8 cellular contexts compared by ENCODE assay signal in genomic region chr19:40285353-40286234, GRCh38. TPM values are rescaled to one million over a fixed set of nuclear protein-coding genes. Genes with fewer than 3 reads are reported as not detected.
DNase-seq lines count a peak whose midpoint lies in the region; ATAC-seq, FAIRE-seq and TF ChIP-seq lines count a peak whose summit lies in the region.

No MANE protein-coding gene starts in this region.

- H3K36me3 ChIP-seq in bronchial epithelial cell (ENCODE audit: control insufficient read depth, insufficient read depth, low read length) = peaks cover 3% of the 10 kb centered on the region

- H3K4me3 ChIP-seq in AG04450 (ENCODE audit: low read depth, low read length) = peak overlapping the region; percentile 83
- H3K4me3 ChIP-seq in bronchial epithelial cell (ENCODE audit: low read depth, low read length) = peak overlapping the region; percentile 80
- H3K4me3 ChIP-seq in skin epidermis = peak overlapping the region; percentile 84 to 97 (median 94)

- CTCF ChIA-PET in AG04450 (lab: Charles Lee) = interaction anchor here (0.5 to 1.1 kb wide), 6 partner anchors 11 to 389 kb away, joined by 3 to 7 read pairs (median 4); no protein-coding TSS in a partner anchor

- H3K27ac ChIP-seq in AG04450 (ENCODE audit: low read depth, low read length) = peak overlapping the region; percentile 89
- peak overlapping the region; percentile 97 for H3K27ac ChIP-seq in VCaP
- peak overlapping the region; percentile 91 to 100 (median 98) for H3K27ac ChIP-seq in skin epidermis

- ATAC-seq in GM18873 (IDR thresholded peaks at IDR 0.05; ENCODE audit: low FRiP score, unreplicated experiment) (peak; percentile 87), HG03135 (IDR thresholded peaks at IDR 0.05; ENCODE audit: unreplicated experiment) (peak; percentile 79)

- peak; percentile 52 for FAIRE-seq in bronchial epithelial cell (lab: Jason Lieb, UNC)

- H3K9me3 ChIP-seq in AG04450 (ENCODE audit: control insufficient read depth, insufficient read depth, low read length) = no peaks in the 10 kb centered on the region

- TF ChIP-seq CTCF in AG04450 (IDR thresholded peaks at IDR 0.05; ENCODE audit: low read depth, low read length) (no peak), VCaP (conservative IDR thresholded peaks at IDR 0.05) (no peak), bronchial epithelial cell (IDR thresholded peaks at IDR 0.05; ENCODE audit: insufficient read depth, low read length, severe bottlenecking) (no peak)

- POLR2A ChIA-PET in AG04450 (lab: Yijun Ruan, JAX) = interaction anchor here (0.7 kb wide), 1 partner anchor 1039 kb away, joined by 7 read pairs; no protein-coding TSS in a partner anchor

- H3K27me3 ChIP-seq in AG04450 (ENCODE audit: control insufficient read depth, insufficient read depth, low read length) = no peaks in the 10 kb centered on the region
- H3K27me3 ChIP-seq in bronchial epithelial cell (ENCODE audit: control insufficient read depth, insufficient read depth, low read length) = no peaks in the 10 kb centered on the region

- DNase-seq in AG04450 (ENCODE audit: low read depth, low spot score) (peak; percentile 99), NCI-H2196 (lab: John Stamatoyannopoulos, UW; ENCODE audit: unreplicated experiment) (peak; percentile 99), bronchial epithelial cell (ENCODE audit: low read depth) (peak; percentile 98), iPS-NIHi11 (ENCODE audit: low spot score) (peak; percentile 94)

RNA-seq across cellular contexts. Expression of gene AKT2, which starts 0.4 kb away (rescaled TPM):
- 99.8 and 122 TPM in 2 replicates for polyA plus RNA-seq in AG04450 (2011; rRNA removed)
- polyA minus RNA-seq in AG04450 (2011; rRNA and poly(A)+ RNA removed) = 106 and 151 TPM in 2 replicates
- total RNA-seq in bronchial epithelial cell = 54.8 and 57.9 TPM in 2 replicates

RNA-seq across cellular contexts. Expression of gene CCNP, which starts 59.1 kb away (rescaled TPM):
- polyA plus RNA-seq in AG04450 (2011; rRNA removed) = 0.16 and 0.21 TPM in 2 replicates
- not detected in 2 replicates for polyA minus RNA-seq in AG04450 (2011; rRNA and poly(A)+ RNA removed)
- not detected in 2 replicates for total RNA-seq in bronchial epithelial cell

Comparison
In these comparisons a context has a peak if more than half of its experiments do, and no peak if none do; other contexts are left out.
1. Peak in every context shown above with its lines: DNase-seq, ATAC-seq, H3K4me3 ChIP-seq and H3K27ac ChIP-seq.